Comparison of ENCODE assay signal across 8 cellular contexts in genomic region chr10:28302668-28303488, GRCh38. TPM values are rescaled to one million over a fixed set of nuclear protein-coding genes. Genes with fewer than 3 reads are reported as not detected.
DNase-seq lines count a peak whose midpoint lies in the region; ATAC-seq and TF ChIP-seq lines count a peak whose summit lies in the region.

TSS of gene MPP7 (minus strand) at chr10:28303064. CDS start at chr10:28238604, 64,460 bp downstream.

- peak; percentile 93 for DNase-seq in GM13976 (ENCODE audit: low spot score)
- DNase-seq in NCI-H1694 (lab: John Stamatoyannopoulos, UW) = peak; percentile 37
- DNase-seq in amygdala (lab: John Stamatoyannopoulos, UW) = peak; percentile 34 to 98 (median 95)
- peak; percentile 95 for DNase-seq in left cardiac atrium
- DNase-seq in pons (ENCODE audit: low spot score) = peak; percentile 99
- DNase-seq in type B pancreatic cell (ENCODE audit: extremely low spot score, unreplicated experiment) = peak; percentile 96

- H3K4me3 Mint-ChIP-seq in T-helper 1 cell treated with Interleukin-12 subunit alpha and Interleukin-12 subunit beta and Interleukin-4 antibody, amounts not matched to agents 30 μg/mL and 1 μg/mL, for 36 hours = peak within 1 kb of the TSS; percentile 88
- H3K4me3 Mint-ChIP-seq in type B pancreatic cell = peak within 1 kb of the TSS; percentile 93

- ATAC-seq in HG02938 (IDR thresholded peaks at IDR 0.05; ENCODE audit: unreplicated experiment) (peak; percentile 100), left cardiac atrium (peak; percentile 99)

- peak within 1 kb of the TSS; percentile 65 for H3K27ac Mint-ChIP-seq in T-helper 1 cell treated with Interleukin-12 subunit alpha and Interleukin-12 subunit beta and Interleukin-4 antibody, amounts not matched to agents 30 μg/mL and 1 μg/mL, for 36 hours
- H3K27ac Mint-ChIP-seq in type B pancreatic cell = peak within 1 kb of the TSS; percentile 89

- H3K36me3 Mint-ChIP-seq in T-helper 1 cell treated with Interleukin-12 subunit alpha and Interleukin-12 subunit beta and Interleukin-4 antibody, amounts not matched to agents 30 μg/mL and 1 μg/mL, for 36 hours (ENCODE audit: low read depth) = no peaks in the 10 kb centered on the region
- no peaks in the 10 kb centered on the region for H3K36me3 Mint-ChIP-seq in type B pancreatic cell

- intact Hi-C loops in left cardiac atrium (cut with DNase I) = loop anchor here in 1 of 2 donors (2.0 kb wide), 1 partner anchor 82 kb away; no protein-coding TSS in a partner anchor

- no peaks in the 10 kb centered on the region for H3K9me3 Mint-ChIP-seq in T-helper 1 cell treated with Interleukin-12 subunit alpha and Interleukin-12 subunit beta and Interleukin-4 antibody, amounts not matched to agents 30 μg/mL and 1 μg/mL, for 36 hours
- no peaks in the 10 kb centered on the region for H3K9me3 Mint-ChIP-seq in type B pancreatic cell

- peaks cover 48% of the 10 kb centered on the region for H3K27me3 Mint-ChIP-seq in T-helper 1 cell treated with Interleukin-12 subunit alpha and Interleukin-12 subunit beta and Interleukin-4 antibody, amounts not matched to agents 30 μg/mL and 1 μg/mL, for 36 hours (ENCODE audit: low read depth)
- peaks cover 40% of the 10 kb centered on the region for H3K27me3 Mint-ChIP-seq in type B pancreatic cell

- TF ChIP-seq CTCF in GM13976 (IDR thresholded peaks at IDR 0.05; ENCODE audit: borderline replicate concordance, control extremely low read depth, extremely low read depth, insufficient read depth, missing control alignments) (peak; percentile 11), type B pancreatic cell (conservative IDR thresholded peaks at IDR 0.05) (peak; percentile 44)

- in situ Hi-C loops in GM13976 (cut with MboI; ENCODE audit: low sequenced_read_pairs, unreplicated experiment) = no loop called here

- H3K4me1 Mint-ChIP-seq in T-helper 1 cell treated with Interleukin-12 subunit alpha and Interleukin-12 subunit beta and Interleukin-4 antibody, amounts not matched to agents 30 μg/mL and 1 μg/mL, for 36 hours (ENCODE audit: low read depth) = peaks cover 23% of the 10 kb centered on the region
- H3K4me1 Mint-ChIP-seq in type B pancreatic cell (ENCODE audit: unreplicated experiment) = peaks cover 9% of the 10 kb centered on the region

RNA-seq across cellular contexts. Expression of gene MPP7, which starts in this region (rescaled TPM):
- total RNA-seq in left cardiac atrium = 10 to 100 TPM in 1 of 2 donors, 1 to 10 TPM in 1; 9.7 to 11.0 TPM
- total RNA-seq in type B pancreatic cell (ENCODE audit: low replicate concordance) = 11.8 and 27.7 TPM in 2 replicates

Comparison
In these comparisons a context has a peak if more than half of its experiments do, and no peak if none do; other contexts are left out.
1. Peak in every context shown above with its lines: DNase-seq and ATAC-seq.
2. DNase-seq: peak in every context shown above with its lines; median percentile 99 in pons; 96 in type B pancreatic cell; 95 in amygdala; 95 in left cardiac atrium; 93 in GM13976; 37 in NCI-H1694.